In the genomic region with DNA sequence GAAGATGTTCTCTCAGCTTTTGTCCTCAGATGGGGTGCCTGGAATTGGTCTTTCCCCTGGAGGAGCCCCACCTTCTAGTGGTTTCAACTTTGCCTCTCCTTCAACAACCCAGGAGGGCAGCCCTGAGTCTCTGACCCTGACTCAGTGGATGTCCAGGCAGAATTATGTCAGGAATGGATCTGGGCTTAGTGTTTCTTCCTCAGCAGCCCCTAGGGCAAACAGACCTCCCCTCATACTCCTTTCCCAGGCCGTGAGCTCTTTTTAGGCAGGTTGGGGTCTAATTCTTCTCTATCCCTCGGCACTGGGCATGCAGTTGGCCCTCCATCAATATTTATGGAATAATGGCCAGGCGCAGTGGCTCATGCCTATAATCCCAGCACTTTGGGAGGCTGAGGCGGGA, we compare ENCODE assay signal across 16 cellular contexts. TPM values are rescaled to one million over a fixed set of nuclear protein-coding genes. Genes with fewer than 3 reads are reported as not detected.
DNase-seq lines count a peak whose midpoint lies in the region; ATAC-seq, FAIRE-seq and TF ChIP-seq lines count a peak whose summit lies in the region.
"Had no signal": no experiment of that assay in that cellular context is flagged by ENCODE, and none has a peak within 500 bp of the region (broad histone marks: within the 10 kb centered on the region; RNA-seq: fewer than 3 reads in every experiment).

No MANE protein-coding gene starts in this region.

- TF ChIP-seq POLR2A in HepG2 (IDR thresholded peaks at IDR 0.05; ENCODE audit: insufficient read depth in 1 of 2, low read depth in 2 of 2, low read length in 2 of 2) (no peak), right lobe of liver (IDR thresholded peaks at IDR 0.05) (no peak)

- H3K4me1 Mint-ChIP-seq in dendritic cell treated with granulocyte-macrophage colony-stimulating factor and Interleukin-4, amounts not matched to agents 40 ng/mL and 50 ng/mL, for 4 days (ENCODE audit: low read depth), result peaks cover 40% of the 10 kb centered on the region
- peaks cover 3% of the 10 kb centered on the region for H3K4me1 Mint-ChIP-seq in activated naive CD8-positive, alpha-beta T cell treated with anti-CD3 and anti-CD28 coated beads for 36 hours

- no peaks in the 10 kb centered on the region for H3K27me3 Mint-ChIP-seq in dendritic cell treated with granulocyte-macrophage colony-stimulating factor and Interleukin-4, amounts not matched to agents 40 ng/mL and 50 ng/mL, for 4 days
- H3K27me3 Mint-ChIP-seq in activated naive CD8-positive, alpha-beta T cell treated with anti-CD3 and anti-CD28 coated beads for 36 hours, result no peaks in the 10 kb centered on the region
- H3K27me3 Mint-ChIP-seq: CD4-positive, alpha-beta T cell; IgD-negative memory B cell had no signal

- no peak overlapping the region for H3K4me3 Mint-ChIP-seq in dendritic cell treated with granulocyte-macrophage colony-stimulating factor and Interleukin-4, amounts not matched to agents 40 ng/mL and 50 ng/mL, for 4 days
- no peak overlapping the region for H3K4me3 Mint-ChIP-seq in activated naive CD8-positive, alpha-beta T cell treated with anti-CD3 and anti-CD28 coated beads for 36 hours
- H3K4me3 Mint-ChIP-seq: CD4-positive, alpha-beta T cell; IgD-negative memory B cell had no signal

- H3K27ac Mint-ChIP-seq in dendritic cell treated with granulocyte-macrophage colony-stimulating factor and Interleukin-4, amounts not matched to agents 40 ng/mL and 50 ng/mL, for 4 days, result peak overlapping the region; percentile 60
- H3K27ac Mint-ChIP-seq in activated naive CD8-positive, alpha-beta T cell treated with anti-CD3 and anti-CD28 coated beads for 36 hours, result no peak overlapping the region
- H3K27ac Mint-ChIP-seq: CD4-positive, alpha-beta T cell had no signal

- H4K91ac ChIP-seq in trophoblast cell (ENCODE audit: low read depth, low read length), result no peak overlapping the region

- no peak overlapping the region for H3K23ac ChIP-seq in trophoblast cell (ENCODE audit: low read length)

- H3K9ac ChIP-seq in HepG2 (ENCODE audit: insufficient read depth, low read depth, low read length) (no peak overlapping the region; the same call in 1 of the 2 replicates), trophoblast cell (ENCODE audit: low read length) (no peak overlapping the region)

- H3K9me3 Mint-ChIP-seq in dendritic cell treated with granulocyte-macrophage colony-stimulating factor and Interleukin-4, amounts not matched to agents 40 ng/mL and 50 ng/mL, for 4 days, result no peaks in the 10 kb centered on the region
- no peaks in the 10 kb centered on the region for H3K9me3 Mint-ChIP-seq in activated naive CD8-positive, alpha-beta T cell treated with anti-CD3 and anti-CD28 coated beads for 36 hours
- H3K9me3 Mint-ChIP-seq: CD4-positive, alpha-beta T cell; IgD-negative memory B cell had no signal

- no peak overlapping the region for H3K4ac ChIP-seq in trophoblast cell (ENCODE audit: low read depth, low read length)

- no TSS peak for BruUV-seq in HepG2 (replicated peaks; lab: Mats Ljungman, UMichigan)

- H3K9me3 ChIP-seq in HepG2 (ENCODE audit: low read length) (no peaks in the 10 kb centered on the region), right lobe of liver (no peaks in the 10 kb centered on the region), trophoblast cell (ENCODE audit: insufficient read depth, low read depth, low read length) (no peaks in the 10 kb centered on the region)
- H3K9me3 ChIP-seq: HAP-1 had no signal

- TF ChIP-seq CTCF in HepG2 (CRISPR knock-in tag; IDR thresholded peaks at IDR 0.05) (no peak), right lobe of liver (IDR thresholded peaks at IDR 0.05) (no peak)

- H3K27me3 ChIP-seq in HepG2 (ENCODE audit: control insufficient read depth in 1 of 2, insufficient read depth in 2 of 2, low read length in 2 of 2) (no peaks in the 10 kb centered on the region), right lobe of liver (no peaks in the 10 kb centered on the region), trophoblast cell (ENCODE audit: insufficient read depth, low read length) (no peaks in the 10 kb centered on the region)

- TF ChIP-seq EP300 in HepG2 (IDR thresholded peaks at IDR 0.05; ENCODE audit: low read depth in 2 of 2, low read length in 2 of 2), result no peak
- no peak for TF ChIP-seq EP300 in HepG2 (CRISPR knock-in tag; IDR thresholded peaks at IDR 0.05; ENCODE audit: borderline replicate concordance)

- CTCF ChIA-PET in HepG2 (lab: Yijun Ruan, JAX; ENCODE audit: low intra/inter-chr PET ratio, low total read pairs), result interaction anchor here (1.2 to 8.1 kb wide), 3 partner anchors 18 to 67 kb away, joined by 4 to 303 read pairs (median 5); a partner anchor contains a TSS

- no peak overlapping the region for H2BK5ac ChIP-seq in trophoblast cell (ENCODE audit: low read depth, low read length, poor library complexity)

- H3K36me3 Mint-ChIP-seq in dendritic cell treated with granulocyte-macrophage colony-stimulating factor and Interleukin-4, amounts not matched to agents 40 ng/mL and 50 ng/mL, for 4 days (ENCODE audit: low read depth), result no peaks in the 10 kb centered on the region
- no peaks in the 10 kb centered on the region for H3K36me3 Mint-ChIP-seq in activated naive CD8-positive, alpha-beta T cell treated with anti-CD3 and anti-CD28 coated beads for 36 hours
- H3K36me3 Mint-ChIP-seq: IgD-negative memory B cell had no signal

- H2BK120ac ChIP-seq in trophoblast cell (ENCODE audit: insufficient read depth, low read length, poor library complexity), result no peak overlapping the region

- no peak overlapping the region for H4K12ac ChIP-seq in trophoblast cell (ENCODE audit: low read depth, low read length)

- intact Hi-C loops in HepG2 (cut with micrococcal nuclease; ENCODE audit: unreplicated experiment) (no loop called here), right lobe of liver (cut with DNase I) (no loop called here)
- intact Hi-C loops in dendritic cell treated with granulocyte-macrophage colony-stimulating factor and Interleukin-4, amounts not matched to agents 40 ng/mL and 50 ng/mL, for 4 days (cut with micrococcal nuclease), result no loop called here

- DNase-seq in HepG2 (ENCODE audit: low spot score) (no peak), right lobe of liver (no peak), trophoblast cell (peak; percentile 57 to 76), cortex of kidney (lab: John Stamatoyannopoulos, UW) (no peak), NCI-H748 (lab: John Stamatoyannopoulos, UW; ENCODE audit: unreplicated experiment) (no peak)
- no peak for DNase-seq in activated naive CD8-positive, alpha-beta T cell treated with anti-CD3 and anti-CD28 coated beads for 36 hours
- DNase-seq: ACHN; CD4-positive, alpha-beta T cell; DMS53; Kasumi-1; NCI-H1417; NCI-H1930; NCI-H526 treated with DMSO at 0.1 percent for 48 hours had no signal

- 0 out of 6 replicates have a peak overlapping the region, but pooled peaks of 1 of the 3 experiments have one; percentile 13 for H3K4me3 ChIP-seq in HepG2 (replicated peaks in 1 of 3; ENCODE audit: insufficient read depth in 1 of 3, low read depth in 2 of 3, low read length in 3 of 3)
- no peak overlapping the region for H3K4me3 ChIP-seq in right lobe of liver
- H3K4me3 ChIP-seq in trophoblast cell (ENCODE audit: low read depth, low read length), result no peak overlapping the region
- H3K4me3 ChIP-seq: HAP-1 had no signal

- peaks cover 5% of the 10 kb centered on the region for H3K79me1 ChIP-seq in trophoblast cell (ENCODE audit: low read length)

- H2AK5ac ChIP-seq in trophoblast cell (ENCODE audit: low read length), result no peak overlapping the region

- in situ Hi-C loops in HepG2 (cut with HindIII; ENCODE audit: extremely low pct_ligation_motif_present, low pct_unique_long_range_greater_than_20kb), result no loop called here

- H2AFZ ChIP-seq in HepG2 (ENCODE audit: low read length) (no peak overlapping the region), trophoblast cell (ENCODE audit: insufficient read depth, low read length, poor library complexity) (no peak overlapping the region)

- H3K27ac ChIP-seq in HepG2 (ENCODE audit: extremely low read length, insufficient read depth, low read length) (no peak overlapping the region), right lobe of liver (peak overlapping the region in 1 of 3 donors; percentile 40), trophoblast cell (ENCODE audit: low read depth, low read length) (no peak overlapping the region)

- H3K36me3 ChIP-seq in HepG2 (replicated peaks in 1 of 2; ENCODE audit: control insufficient read depth in 1 of 2, insufficient read depth in 2 of 2, low read length in 2 of 2) (no peaks in the 10 kb centered on the region), right lobe of liver (no peaks in the 10 kb centered on the region), trophoblast cell (ENCODE audit: control insufficient read depth in 1 of 2, insufficient read depth in 2 of 2, low read length in 2 of 2) (no peaks in the 10 kb centered on the region)
- H3K36me3 ChIP-seq: HAP-1 had no signal

- no peak overlapping the region for H4K8ac ChIP-seq in trophoblast cell (ENCODE audit: low read depth, low read length)

- no peak overlapping the region for H3K18ac ChIP-seq in trophoblast cell (ENCODE audit: low read length)

- no peak overlapping the region for H3K14ac ChIP-seq in trophoblast cell (ENCODE audit: low read length)

- H3K4me2 ChIP-seq in HepG2 (ENCODE audit: low read depth, low read length) (peak overlapping the region; percentile 66), trophoblast cell (ENCODE audit: low read length) (no peak overlapping the region)

- no peak overlapping the region for H2BK12ac ChIP-seq in trophoblast cell (ENCODE audit: low read length)

- H3K4me1 ChIP-seq in HepG2 (ENCODE audit: insufficient read depth, low read length), result peaks cover 65% of the 10 kb centered on the region
- peaks cover 0 to 13% (median 3%) of the 10 kb centered on the region in 4 donors for H3K4me1 ChIP-seq in right lobe of liver
- peaks cover 3% of the 10 kb centered on the region in 2 experiments for H3K4me1 ChIP-seq in trophoblast cell (ENCODE audit: control insufficient read depth in 1 of 2, insufficient read depth in 2 of 2, low read length in 2 of 2)

- no peaks in the 10 kb centered on the region for H3K79me2 ChIP-seq in HepG2 (ENCODE audit: insufficient read depth, low read length)
- H3K79me2 ChIP-seq in trophoblast cell (ENCODE audit: control insufficient read depth, insufficient read depth, low read length, poor library complexity), result no peaks in the 10 kb centered on the region

- H4K20me1 ChIP-seq in HepG2 (ENCODE audit: insufficient read depth, low read length), result no peaks in the 10 kb centered on the region

- 37% methylated on average over 4 of the region's 4 CpGs for WGBS in HepG2 (ENCODE audit: low lambda C conversion rate)
- WGBS in right lobe of liver (ENCODE audit: insufficient coverage, low coverage, low lambda C conversion rate, missing lambda C conversion rate), result 77% methylated on average over 3 of the region's 4 CpGs
- WGBS in trophoblast cell (ENCODE audit: extremely low coverage, insufficient coverage, insufficient read length), result no CpG with 5 or more reads among the region's 4 CpGs

- no peak for TF ChIP-seq RAD21 in HepG2 (CRISPR knock-in tag; IDR thresholded peaks at IDR 0.05)

- no peak for FAIRE-seq in HepG2 (lab: Jason Lieb, UNC)

- POLR2A ChIA-PET in HepG2 (lab: Yijun Ruan, JAX), result interaction anchor here (0.5 to 12.2 kb wide), 13 partner anchors 8 to 140 kb away, joined by 3 to 551 read pairs (median 4); a partner anchor contains a TSS

- ATAC-seq in HepG2 (no peak), right lobe of liver (no peak)

RNA-seq across cellular contexts. Expression of a gene that starts 20.2 kb away (rescaled TPM):
- 0.39 and 0.53 TPM in 2 replicates for total RNA-seq in HepG2 (2016; rRNA removed; fragmentation: Illumina TruSeq; extraction: Trizol)
- total RNA-seq in HepG2 (2016; cell fraction: cytosol; rRNA removed; fragmentation: Illumina TruSeq; extraction: Trizol; ENCODE audit: low read depth), result 0.61 TPM in 1 of 2 replicates, not detected in the other
- total RNA-seq in HepG2 (2016; cell fraction: insoluble cytoplasmic fraction; rRNA removed; fragmentation: Illumina TruSeq; extraction: Trizol), result 0.12 and 0.41 TPM in 2 replicates
- total RNA-seq in HepG2 (2016; cell fraction: membrane; rRNA removed; fragmentation: Illumina TruSeq; extraction: Trizol), result 0.48 and 0.74 TPM in 2 replicates
- 0.56 and 0.63 TPM in 2 replicates for total RNA-seq in HepG2 (2016; cell fraction: nucleus; rRNA removed; fragmentation: Illumina TruSeq; extraction: Trizol)
- 0.70 and 1.1 TPM in 2 replicates for polyA plus RNA-seq in HepG2 (2011; rRNA removed)
- polyA plus RNA-seq in HepG2 (2011; cell fraction: cytosol; rRNA removed), result 0.38 and 0.48 TPM in 2 replicates
- polyA plus RNA-seq in HepG2 (2011; cell fraction: nucleus; rRNA removed), result 4.9 and 6.1 TPM in 2 replicates
- 0.78 and 1.2 TPM in 2 replicates for polyA plus RNA-seq in HepG2 (2012)
- 0.27 TPM in 1 of 2 replicates, not detected in the other for polyA plus RNA-seq in HepG2 (2016; cell fraction: cytosol; fragmentation: Illumina TruSeq; extraction: Trizol; ENCODE audit: low read depth)
- polyA plus RNA-seq in HepG2 (2016; cell fraction: insoluble cytoplasmic fraction; fragmentation: Illumina TruSeq; extraction: Trizol; ENCODE audit: low read depth), result 0.37 and 0.69 TPM in 2 replicates
- 0.31 and 0.37 TPM in 2 replicates for polyA plus RNA-seq in HepG2 (2016; cell fraction: membrane; fragmentation: Illumina TruSeq; extraction: Trizol; ENCODE audit: low read depth)
- 1.9 and 2.6 TPM in 2 replicates for polyA plus RNA-seq in HepG2 (2016; cell fraction: nucleus; fragmentation: Illumina TruSeq; extraction: Trizol; ENCODE audit: insufficient read depth, low read depth)
- polyA minus RNA-seq in HepG2 (2011; rRNA and poly(A)+ RNA removed; ENCODE audit: low replicate concordance), result 0.68 and 17.4 TPM in 2 replicates
- 0.69 TPM in 1 of 2 replicates, not detected in the other for polyA minus RNA-seq in HepG2 (2011; cell fraction: cytosol; rRNA and poly(A)+ RNA removed)
- 0.77 and 1.4 TPM in 2 replicates for polyA minus RNA-seq in HepG2 (2011; cell fraction: nucleus; rRNA and poly(A)+ RNA removed)
- total RNA-seq in right lobe of liver, result 1 to 10 TPM; 3.7 to 10.0 (median 5.1) TPM
- polyA plus RNA-seq in trophoblast cell (2013), result 2.4 and 2.8 TPM in 2 replicates
- 100 to 1,000 TPM; 215 to 219 TPM for total RNA-seq in activated naive CD8-positive, alpha-beta T cell treated with anti-CD3 and anti-CD28 coated beads for 36 hours

RNA-seq across cellular contexts. Expression of a gene that starts 39.8 kb away (rescaled TPM):
- 27.1 and 30.8 TPM in 2 replicates for total RNA-seq in HepG2 (2016; rRNA removed; fragmentation: Illumina TruSeq; extraction: Trizol)
- total RNA-seq in HepG2 (2016; cell fraction: cytosol; rRNA removed; fragmentation: Illumina TruSeq; extraction: Trizol; ENCODE audit: low read depth), result 22.3 and 23.3 TPM in 2 replicates
- 26.7 and 27.9 TPM in 2 replicates for total RNA-seq in HepG2 (2016; cell fraction: insoluble cytoplasmic fraction; rRNA removed; fragmentation: Illumina TruSeq; extraction: Trizol)
- total RNA-seq in HepG2 (2016; cell fraction: membrane; rRNA removed; fragmentation: Illumina TruSeq; extraction: Trizol), result 25.8 and 28.7 TPM in 2 replicates
- total RNA-seq in HepG2 (2016; cell fraction: nucleus; rRNA removed; fragmentation: Illumina TruSeq; extraction: Trizol), result 13.7 and 16.4 TPM in 2 replicates
- polyA plus RNA-seq in HepG2 (2011; rRNA removed), result 31.8 and 32.4 TPM in 2 replicates
- polyA plus RNA-seq in HepG2 (2011; cell fraction: cytosol; rRNA removed), result 32.2 and 44.9 TPM in 2 replicates
- 22.5 and 27.3 TPM in 2 replicates for polyA plus RNA-seq in HepG2 (2011; cell fraction: nucleus; rRNA removed)
- 22.2 and 24.9 TPM in 2 replicates for polyA plus RNA-seq in HepG2 (2012)
- 14.6 and 18.5 TPM in 2 replicates for polyA plus RNA-seq in HepG2 (2016; cell fraction: cytosol; fragmentation: Illumina TruSeq; extraction: Trizol; ENCODE audit: low read depth)
- 35.4 and 36.8 TPM in 2 replicates for polyA plus RNA-seq in HepG2 (2016; cell fraction: insoluble cytoplasmic fraction; fragmentation: Illumina TruSeq; extraction: Trizol; ENCODE audit: low read depth)
- 19.7 and 26.6 TPM in 2 replicates for polyA plus RNA-seq in HepG2 (2016; cell fraction: membrane; fragmentation: Illumina TruSeq; extraction: Trizol; ENCODE audit: low read depth)
- polyA plus RNA-seq in HepG2 (2016; cell fraction: nucleus; fragmentation: Illumina TruSeq; extraction: Trizol; ENCODE audit: insufficient read depth, low read depth), result 36.3 and 37.9 TPM in 2 replicates
- 9.1 and 26.8 TPM in 2 replicates for polyA minus RNA-seq in HepG2 (2011; rRNA and poly(A)+ RNA removed; ENCODE audit: low replicate concordance)
- polyA minus RNA-seq in HepG2 (2011; cell fraction: cytosol; rRNA and poly(A)+ RNA removed), result 17.8 and 20.5 TPM in 2 replicates
- 12.4 and 13.2 TPM in 2 replicates for polyA minus RNA-seq in HepG2 (2011; cell fraction: nucleus; rRNA and poly(A)+ RNA removed)
- total RNA-seq in right lobe of liver, result 10 to 100 TPM in 1 of 6 experiments, 1 to 10 TPM in 5; 2.6 to 13.5 (median 5.4) TPM
- polyA plus RNA-seq in trophoblast cell (2013), result 4.2 and 4.3 TPM in 2 replicates
- total RNA-seq in activated naive CD8-positive, alpha-beta T cell treated with anti-CD3 and anti-CD28 coated beads for 36 hours, result 1 to 10 TPM; 4.8 to 5.6 TPM

RNA-seq across cellular contexts. Expression of a gene that starts 53.2 kb away (rescaled TPM):
- total RNA-seq in HepG2 (2016; rRNA removed; fragmentation: Illumina TruSeq; extraction: Trizol), result 10.5 and 14.8 TPM in 2 replicates
- 2.7 and 3.3 TPM in 2 replicates for total RNA-seq in HepG2 (2016; cell fraction: cytosol; rRNA removed; fragmentation: Illumina TruSeq; extraction: Trizol; ENCODE audit: low read depth)
- 11.7 and 13.0 TPM in 2 replicates for total RNA-seq in HepG2 (2016; cell fraction: insoluble cytoplasmic fraction; rRNA removed; fragmentation: Illumina TruSeq; extraction: Trizol)
- total RNA-seq in HepG2 (2016; cell fraction: membrane; rRNA removed; fragmentation: Illumina TruSeq; extraction: Trizol), result 8.9 and 9.5 TPM in 2 replicates
- 13.8 and 14.0 TPM in 2 replicates for total RNA-seq in HepG2 (2016; cell fraction: nucleus; rRNA removed; fragmentation: Illumina TruSeq; extraction: Trizol)
- 16.3 and 16.6 TPM in 2 replicates for polyA plus RNA-seq in HepG2 (2011; rRNA removed)
- 13.7 and 14.0 TPM in 2 replicates for polyA plus RNA-seq in HepG2 (2011; cell fraction: cytosol; rRNA removed)
- 34.1 and 37.3 TPM in 2 replicates for polyA plus RNA-seq in HepG2 (2011; cell fraction: nucleus; rRNA removed)
- 17.5 and 20.8 TPM in 2 replicates for polyA plus RNA-seq in HepG2 (2012)
- 2.7 and 3.3 TPM in 2 replicates for polyA plus RNA-seq in HepG2 (2016; cell fraction: cytosol; fragmentation: Illumina TruSeq; extraction: Trizol; ENCODE audit: low read depth)
- polyA plus RNA-seq in HepG2 (2016; cell fraction: insoluble cytoplasmic fraction; fragmentation: Illumina TruSeq; extraction: Trizol; ENCODE audit: low read depth), result 36.1 and 41.5 TPM in 2 replicates
- 10.3 and 12.9 TPM in 2 replicates for polyA plus RNA-seq in HepG2 (2016; cell fraction: membrane; fragmentation: Illumina TruSeq; extraction: Trizol; ENCODE audit: low read depth)
- polyA plus RNA-seq in HepG2 (2016; cell fraction: nucleus; fragmentation: Illumina TruSeq; extraction: Trizol; ENCODE audit: insufficient read depth, low read depth), result 51.0 and 51.8 TPM in 2 replicates
- 8.8 and 11.0 TPM in 2 replicates for polyA minus RNA-seq in HepG2 (2011; rRNA and poly(A)+ RNA removed; ENCODE audit: low replicate concordance)
- 10.7 and 11.5 TPM in 2 replicates for polyA minus RNA-seq in HepG2 (2011; cell fraction: cytosol; rRNA and poly(A)+ RNA removed)
- 17.1 and 27.5 TPM in 2 replicates for polyA minus RNA-seq in HepG2 (2011; cell fraction: nucleus; rRNA and poly(A)+ RNA removed)
- total RNA-seq in right lobe of liver, result 10 to 100 TPM; 14.0 to 27.1 (median 19.6) TPM
- 108 and 114 TPM in 2 replicates for polyA plus RNA-seq in trophoblast cell (2013)
- total RNA-seq in activated naive CD8-positive, alpha-beta T cell treated with anti-CD3 and anti-CD28 coated beads for 36 hours, result 10 to 100 TPM; 36.0 to 36.5 TPM

Comparison
In these comparisons a context has a peak if more than half of its experiments do, and no peak if none do; other contexts are left out.
1. DNase-seq: peak in trophoblast cell (2 of 2); none in HepG2 (single experiment), right lobe of liver (0 of 3), cortex of kidney (single experiment), NCI-H748 (single experiment) and activated naive CD8-positive, alpha-beta T cell treated with anti-CD3 and anti-CD28 coated beads for 36 hours (single experiment).
2. RNA of a gene that starts 20.2 kb away (total RNA-seq): 215 to 219 TPM in activated naive CD8-positive, alpha-beta T cell treated with anti-CD3 and anti-CD28 coated beads for 36 hours; 3.7 to 10.0 TPM in right lobe of liver and 0.12 to 0.74 TPM in HepG2; every median in the first group is over 10 times any median in the second.